ENCODE assay signal across 14 cellular contexts in the genomic region with DNA sequence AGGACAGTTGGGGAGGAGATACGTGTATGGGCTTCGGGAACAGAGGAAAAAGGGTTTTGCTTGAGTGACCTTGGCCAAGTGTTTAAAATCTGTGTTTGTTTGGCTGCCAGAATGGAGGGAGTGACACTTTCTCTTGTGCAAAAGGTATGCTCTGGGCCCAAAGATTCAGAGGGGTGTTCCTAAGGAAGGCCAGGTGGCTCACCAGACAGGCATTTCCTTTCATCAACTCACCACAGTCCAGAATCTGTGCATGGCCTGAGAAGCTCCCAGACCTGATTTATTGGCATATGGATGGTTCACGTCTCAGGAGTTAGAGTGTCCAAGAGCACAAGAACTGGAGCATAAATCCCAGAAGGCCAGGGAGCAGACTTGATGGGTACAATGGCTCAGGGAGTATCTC.
"Had no signal": no experiment of that assay in that cellular context is flagged by ENCODE, and none has a peak within 500 bp of the region (broad histone marks: within the 10 kb centered on the region; RNA-seq: fewer than 3 reads in every experiment).

No MANE protein-coding gene starts in this region.

- DNase-seq: activated CD4-positive, alpha-beta memory T cell treated with anti-CD3 and anti-CD28 coated beads for 36 hours; activated effector memory CD4-positive, alpha-beta T cell treated with anti-CD3 and anti-CD28 coated beads, Interleukin-2, amount 50 U/mL, for 16 hours; activated T-cell treated with anti-CD3 and anti-CD28 coated beads, Interleukin-2, amount 50 U/mL, for 4 hours; hypothalamus; natural killer cell; occipital lobe; psoas muscle; stimulated activated CD4-positive, alpha-beta T cell treated with anti-CD3 and anti-CD28 coated beads, Interleukin-4, amount 100 ng/mL, for 1 hour; stimulated activated CD8-positive, alpha-beta memory T cell treated with anti-CD3 and anti-CD28 coated beads, Interleukin-4, amount 100 ng/mL, for 48 hours; T-helper 9 cell; testis; upper lobe of right lung had no signal

- H3K27ac ChIP-seq: psoas muscle, testis, upper lobe of right lung, VCaP had no signal

- H3K27me3 ChIP-seq: testis, upper lobe of right lung had no signal

- ATAC-seq: activated naive CD4-positive, alpha-beta T cell treated with anti-CD3 and anti-CD28 coated beads, Interleukin-2, amount 50 U/mL, for 72 hours; activated T-cell treated with anti-CD3 and anti-CD28 coated beads, Interleukin-2, amount 50 U/mL, for 4 hours; natural killer cell; psoas muscle had no signal

- H3K4me1 ChIP-seq: psoas muscle, upper lobe of right lung had no signal

- H3K9me3 ChIP-seq: psoas muscle, testis, upper lobe of right lung had no signal

- H3K4me3 ChIP-seq: psoas muscle, testis, upper lobe of right lung had no signal

- H3K36me3 ChIP-seq: upper lobe of right lung had no signal
